1 cellular context compared by ENCODE assay signal in genomic region chr17:44708401-44709263, GRCh38.
TF ChIP-seq lines count a peak whose summit lies in the region.

Gene DBF4B (plus strand): TSS chr17:44708665. CDS start chr17:44708821, 156 bp downstream.

TF ChIP-seq in H1, 55 proteins besides CTCF, POLR2A, EP300 and RAD21 (continued from another document):
- TF ChIP-seq CHD2 (IDR thresholded peaks at IDR 0.05; ENCODE audit: low read length) (0 out of 2 replicates have a peak, but pooled peaks have one; percentile 25), SIN3A (conservative IDR thresholded peaks at IDR 0.05 in 1 of 2, IDR thresholded peaks at IDR 0.05 in 1 of 2; ENCODE audit: low read depth in 1 of 2, low read length in 2 of 2) (peak; percentile 16 to 72; a peak in 2 of 4 replicates), CHD7 (IDR thresholded peaks at IDR 0.05; ENCODE audit: insufficient replicate concordance, low read length) (no peak), MAFK (IDR thresholded peaks at IDR 0.05; ENCODE audit: low read depth, low read length) (no peak), SUZ12 (IDR thresholded peaks at IDR 0.05; ENCODE audit: low read length) (no peak), TAF1 (IDR thresholded peaks at IDR 0.05; ENCODE audit: low read depth, low read length) (peak; percentile 73), GTF2F1 (IDR thresholded peaks at IDR 0.05; ENCODE audit: borderline replicate concordance, low read depth, low read length) (no peak), HDAC6 (IDR thresholded peaks at IDR 0.05; ENCODE audit: low read depth, low read length) (no peak), KDM4A (IDR thresholded peaks at IDR 0.05; ENCODE audit: low read depth, low read length, severe bottlenecking) (peak; percentile 91), ATF3 (IDR thresholded peaks at IDR 0.05; ENCODE audit: insufficient read depth, low read depth, low read length) (no peak), MAX (IDR thresholded peaks at IDR 0.05) (no peak), SP1 (IDR thresholded peaks at IDR 0.05; ENCODE audit: low read depth, low read length) (0 out of 2 replicates have a peak, but pooled peaks have one; percentile 19), CEBPB (IDR thresholded peaks at IDR 0.05; ENCODE audit: low read depth, low read length) (peak; percentile 36; the same call in 1 of the 2 replicates), ASH2L (IDR thresholded peaks at IDR 0.05; ENCODE audit: low read length) (peak; percentile 99), CBX8 (IDR thresholded peaks at IDR 0.05; ENCODE audit: borderline replicate concordance, low read depth, low read length) (no peak), CREB1 (IDR thresholded peaks at IDR 0.05) (peak; percentile 44; the same call in 1 of the 2 replicates), BRCA1 (IDR thresholded peaks at IDR 0.05; ENCODE audit: low read depth, low read length) (no peak), EZH2 (IDR thresholded peaks at IDR 0.05; ENCODE audit: low read depth, low read length, severe bottlenecking) (no peak), SP4 (IDR thresholded peaks at IDR 0.05; ENCODE audit: low read length) (0 out of 2 replicates have a peak, but pooled peaks have one; percentile 56), NRF1 (IDR thresholded peaks at IDR 0.05; ENCODE audit: low read depth, low read length) (no peak; the same call in 1 of the 2 replicates), KDM1A (IDR thresholded peaks at IDR 0.05; ENCODE audit: borderline replicate concordance, low read length) (no peak), SP2 (IDR thresholded peaks at IDR 0.05; ENCODE audit: low read length) (no peak), RBBP5 (IDR thresholded peaks at IDR 0.05; ENCODE audit: borderline replicate concordance, low read depth, low read length) (peak; percentile 55; the same call in 1 of the 2 replicates), JUND (IDR thresholded peaks at IDR 0.05; ENCODE audit: low read length) (no peak), SIX5 (IDR thresholded peaks at IDR 0.05; ENCODE audit: low read depth, low read length) (no peak), HDAC2 (IDR thresholded peaks at IDR 0.05; ENCODE audit: borderline replicate concordance in 1 of 2, low read depth in 2 of 2, low read length in 2 of 2) (no peak; a peak in 1 of 4 replicates), SIRT6 (IDR thresholded peaks at IDR 0.05; ENCODE audit: low read length) (no peak), JUN (IDR thresholded peaks at IDR 0.05; ENCODE audit: low read depth, low read length) (no peak), CHD1 (IDR thresholded peaks at IDR 0.05; ENCODE audit: low read depth, low read length) (no peak), ZNF274 (IDR thresholded peaks at IDR 0.05; ENCODE audit: borderline replicate concordance, extremely low read depth, low read length) (no peak), E2F6 (IDR thresholded peaks at IDR 0.05) (no peak), SRF (IDR thresholded peaks at IDR 0.05; ENCODE audit: low read depth, low read length) (no peak), POU5F1 (IDR thresholded peaks at IDR 0.05; ENCODE audit: low read depth, low read length) (no peak), TBP (IDR thresholded peaks at IDR 0.05; ENCODE audit: low read depth, low read length) (peak; percentile 88), RNF2 (IDR thresholded peaks at IDR 0.05; ENCODE audit: borderline replicate concordance, low read depth, low read length, missing control alignments, poor library complexity, severe bottlenecking) (no peak), NANOG (IDR thresholded peaks at IDR 0.05; ENCODE audit: insufficient read depth, low read depth, low read length, poor library complexity, severe bottlenecking) (no peak), BCL11A (IDR thresholded peaks at IDR 0.05; ENCODE audit: low read depth in 2 of 2, low read length in 2 of 2) (no peak), PHF8 (conservative IDR thresholded peaks at IDR 0.05; ENCODE audit: low read depth, low read length) (peak; percentile 68)
TF ChIP-seq in H1: peak in this region for 17.
